Comparison of ENCODE assay signal across 16 cellular contexts in the genomic region with DNA sequence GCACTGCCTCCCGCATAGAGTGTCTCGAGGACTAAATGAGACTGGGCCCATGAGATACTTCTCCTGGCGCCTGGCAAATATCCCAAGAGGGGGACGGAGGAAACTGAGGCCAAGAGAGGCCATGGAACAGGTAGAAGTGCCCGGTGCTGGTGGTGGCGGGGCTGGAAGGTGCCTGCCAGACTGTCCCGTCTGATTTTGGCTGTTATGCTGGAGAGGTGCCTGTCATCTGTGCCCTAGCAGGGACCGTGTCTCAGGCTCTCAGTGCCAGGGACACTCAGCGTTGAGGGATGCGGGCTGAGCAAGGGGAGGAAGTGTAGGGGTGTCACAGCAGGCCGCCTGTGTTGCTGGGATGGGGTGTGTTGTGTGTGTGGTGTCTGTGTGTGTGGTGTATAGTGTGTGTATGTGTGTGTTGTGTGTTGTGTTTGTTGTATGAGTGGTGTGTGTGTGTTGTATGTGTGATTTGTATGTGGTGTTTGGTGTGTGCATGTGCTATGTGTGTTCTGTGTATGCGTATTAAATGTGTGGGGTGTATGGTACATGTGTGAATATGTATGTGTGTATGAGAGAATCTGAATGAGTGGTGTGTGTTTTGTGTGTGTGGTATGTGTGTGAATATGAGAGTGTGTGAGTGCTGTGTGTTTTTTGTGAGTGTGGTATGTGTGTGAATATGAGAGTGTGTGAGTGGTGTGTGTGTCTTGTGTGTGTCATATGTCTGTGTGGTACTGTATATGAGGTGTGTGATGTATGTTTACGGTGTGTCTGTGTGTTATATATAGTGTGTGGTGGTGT. TPM values are rescaled to one million over a fixed set of nuclear protein-coding genes. Genes with fewer than 3 reads are reported as not detected.
DNase-seq lines count a peak whose midpoint lies in the region; FAIRE-seq and TF ChIP-seq lines count a peak whose summit lies in the region.
"Had no signal": no experiment of that assay in that cellular context is flagged by ENCODE, and none has a peak within 500 bp of the region (broad histone marks: within the 10 kb centered on the region; RNA-seq: fewer than 3 reads in every experiment).

No MANE protein-coding gene starts in this region.

- no peak overlapping the region for H4K91ac ChIP-seq in neuronal stem cell (ENCODE audit: low read depth, low read length, poor library complexity)

- DNase-seq in DMS53 (lab: John Stamatoyannopoulos, UW) (peak; percentile 40), DMS53 treated with DMSO at 0.1 percent for 48 hours (lab: John Stamatoyannopoulos, UW; ENCODE audit: unreplicated experiment) (no peak), GM12891 (ENCODE audit: insufficient read length, low spot score) (no peak), astrocyte (ENCODE audit: low read depth) (no peak), neuronal stem cell (ENCODE audit: low spot score) (no peak), SW 1271 (lab: John Stamatoyannopoulos, UW) (no peak), D341Med (ENCODE audit: low spot score) (no peak)
- DNase-seq: AML-193; CD4-positive, alpha-beta memory T cell had no signal

- no peak overlapping the region for H3K4me3 Mint-ChIP-seq in astrocyte (ENCODE audit: unreplicated experiment)
- H3K4me3 Mint-ChIP-seq: CD14-positive monocyte; CD4-positive, alpha-beta memory T cell had no signal

- no peak overlapping the region for H3K27ac Mint-ChIP-seq in astrocyte (ENCODE audit: unreplicated experiment)
- H3K27ac Mint-ChIP-seq: CD14-positive monocyte; CD4-positive, alpha-beta memory T cell had no signal

- peak overlapping the region; percentile 78 for H2BK15ac ChIP-seq in neuronal stem cell (ENCODE audit: low read length)

- H3K36me3 ChIP-seq in astrocyte (ENCODE audit: insufficient read depth, low read length), result no peaks in the 10 kb centered on the region
- H3K36me3 ChIP-seq in neuronal stem cell (replicated peaks in 1 of 2; ENCODE audit: control insufficient read depth in 2 of 2, insufficient read depth in 2 of 2, low read length in 2 of 2), result no peaks in the 10 kb centered on the region
- H3K36me3 ChIP-seq: HAP-1 had no signal

- H2BK12ac ChIP-seq in neuronal stem cell (ENCODE audit: low read length), result peak overlapping the region; percentile 35

- peak overlapping the region; percentile 86 for H2AK5ac ChIP-seq in neuronal stem cell (ENCODE audit: low read depth, low read length)

- H2BK120ac ChIP-seq in neuronal stem cell (ENCODE audit: low read depth, low read length), result no peak overlapping the region

- peaks cover 35% of the 10 kb centered on the region for H3K27me3 Mint-ChIP-seq in astrocyte (ENCODE audit: low read depth, unreplicated experiment)

- peak overlapping the region; percentile 86 for H3K23ac ChIP-seq in neuronal stem cell (ENCODE audit: low read depth, low read length, poor library complexity)

- peaks cover 21% of the 10 kb centered on the region for H3K27me3 ChIP-seq in astrocyte (ENCODE audit: insufficient read depth, low read length)
- peaks cover 3 to 66% (median 37%) of the 10 kb centered on the region in 3 experiments for H3K27me3 ChIP-seq in neuronal stem cell (ENCODE audit: control insufficient read depth in 3 of 3, insufficient read depth in 3 of 3, low read depth in 1 of 3, low read length in 3 of 3)

- no peaks in the 10 kb centered on the region for H3K79me2 ChIP-seq in astrocyte (ENCODE audit: insufficient read depth, low read length)

- peak overlapping the region; percentile 56 for H3K14ac ChIP-seq in neuronal stem cell (ENCODE audit: low read length)

- peaks cover 3% of the 10 kb centered on the region for H3K4me1 Mint-ChIP-seq in astrocyte (ENCODE audit: low read depth, unreplicated experiment)

- no peaks in the 10 kb centered on the region for H3K9me3 Mint-ChIP-seq in astrocyte (ENCODE audit: unreplicated experiment)
- H3K9me3 Mint-ChIP-seq: CD4-positive, alpha-beta memory T cell had no signal

- H4K8ac ChIP-seq in neuronal stem cell (ENCODE audit: low read depth, low read length), result no peak overlapping the region

- H3K18ac ChIP-seq in neuronal stem cell (ENCODE audit: low read length), result peak overlapping the region; percentile 90

- H3K4me1 ChIP-seq in astrocyte (ENCODE audit: insufficient read depth, low read length) (peaks cover 11% of the 10 kb centered on the region), neuronal stem cell (ENCODE audit: control insufficient read depth in 2 of 2, insufficient read depth in 1 of 2, low read depth in 1 of 2, low read length in 2 of 2) (peaks cover 21% of the 10 kb centered on the region in 2 donors)
- H3K4me1 ChIP-seq: HAP-1 had no signal

- no peaks in the 10 kb centered on the region for H3K9me3 ChIP-seq in astrocyte (ENCODE audit: insufficient read depth, low read depth, low read length)
- H3K9me3 ChIP-seq in neuronal stem cell (replicated peaks in 1 of 2; ENCODE audit: control insufficient read depth in 2 of 2, insufficient read depth in 1 of 2, low read depth in 1 of 2, low read length in 2 of 2), result no peaks in the 10 kb centered on the region
- H3K9me3 ChIP-seq: A549, HAP-1 had no signal

- H4K20me1 ChIP-seq in astrocyte (ENCODE audit: insufficient read depth, low read length), result peaks cover 6% of the 10 kb centered on the region

- H3K4ac ChIP-seq in neuronal stem cell (ENCODE audit: low read length), result no peak overlapping the region

- no peak for TF ChIP-seq POLR2A in GM12891 (IDR thresholded peaks at IDR 0.05; ENCODE audit: low read depth, low read length)

- no peak overlapping the region for H2AFZ ChIP-seq in astrocyte (ENCODE audit: low read depth, low read length)
- H2AFZ ChIP-seq in neuronal stem cell (ENCODE audit: low read length), result no peak overlapping the region

- H3K27ac ChIP-seq in astrocyte (ENCODE audit: low read depth, low read length) (no peak overlapping the region), neuronal stem cell (replicated peaks; ENCODE audit: low read length) (no peak overlapping the region)
- H3K27ac ChIP-seq: 22Rv1, A549 had no signal

- H3K9ac ChIP-seq in astrocyte (ENCODE audit: low read length) (no peak overlapping the region), neuronal stem cell (ENCODE audit: low read depth, low read length, poor library complexity) (no peak overlapping the region)

- H2BK5ac ChIP-seq in neuronal stem cell (ENCODE audit: low read length), result no peak overlapping the region

- WGBS in neuronal stem cell (ENCODE audit: extremely low coverage in 2 of 2, insufficient read length in 2 of 2, insufficient replicate concordance in 1 of 2), 2 donors, result 100% methylated on average over 2 of the region's 13 CpGs; no CpG with 5 or more reads in 1 of the 2 donors

- H3K79me1 ChIP-seq in neuronal stem cell (ENCODE audit: low read depth, low read length), result peaks cover 5% of the 10 kb centered on the region

- no peak for TF ChIP-seq CTCF in astrocyte (IDR thresholded peaks at IDR 0.05; ENCODE audit: insufficient read depth, low read depth, low read length)

- H3K4me2 ChIP-seq in astrocyte (ENCODE audit: low read length) (no peak overlapping the region), neuronal stem cell (ENCODE audit: insufficient read depth, low read length, poor library complexity, severe bottlenecking) (no peak overlapping the region)
- H3K4me2 ChIP-seq: A549 had no signal

- peak; percentile 84 for FAIRE-seq in GM12891 (lab: Jason Lieb, UNC)
- peak; percentile 56 for FAIRE-seq in astrocyte (lab: Jason Lieb, UNC)
- FAIRE-seq: A549, G401.6, GM19239 had no signal

- H3K4me3 ChIP-seq in astrocyte (ENCODE audit: insufficient read depth, low read depth, low read length) (no peak overlapping the region), neuronal stem cell (ENCODE audit: low read length in 2 of 2) (no peak overlapping the region)
- H3K4me3 ChIP-seq: A549, HAP-1 had no signal

- no peaks in the 10 kb centered on the region for H3K36me3 Mint-ChIP-seq in astrocyte (ENCODE audit: low read depth, unreplicated experiment)
- H3K36me3 Mint-ChIP-seq: CD4-positive, alpha-beta memory T cell had no signal

TF ChIP-seq in GM12891, 5 proteins besides CTCF, POLR2A, EP300 and RAD21:
- TF ChIP-seq POU2F2 (IDR thresholded peaks at IDR 0.05; ENCODE audit: low read depth, low read length) (no peak), POLR2AphosphoS5 (IDR thresholded peaks at IDR 0.05; ENCODE audit: low read depth, low read length) (no peak), PAX5 (IDR thresholded peaks at IDR 0.05; ENCODE audit: insufficient read depth, low read length, severe bottlenecking) (no peak), TAF1 (IDR thresholded peaks at IDR 0.05; ENCODE audit: low read depth, low read length) (no peak), SPI1 (IDR thresholded peaks at IDR 0.05; ENCODE audit: low read depth, low read length) (no peak)
TF ChIP-seq in GM12891: peak in this region for 0.

RNA-seq across cellular contexts. Expression of a gene that starts 21.3 kb away (rescaled TPM):
- not detected for polyA plus RNA-seq in GM12891 (2012; ENCODE audit: low read depth, missing spikeins)
- 0.26 and 0.36 TPM in 2 replicates for total RNA-seq in astrocyte
- 3.6 TPM for polyA plus RNA-seq in neuronal stem cell (2013, experiment 1 of 2)
- polyA plus RNA-seq in neuronal stem cell (2013, experiment 2 of 2), result 3.6 TPM
- total RNA-seq: CD4-positive, alpha-beta memory T cell; HT-29 had no signal
- polyA plus RNA-seq: CD14-positive monocyte; CD4-positive, alpha-beta memory T cell had no signal
